Comparison of ENCODE assay signal across 8 cellular contexts in genomic region chr4:105637409-105638258, GRCh38.
DNase-seq lines count a peak whose midpoint lies in the region; ATAC-seq, FAIRE-seq and TF ChIP-seq lines count a peak whose summit lies in the region.

No MANE protein-coding gene starts in this region.

- peak; percentile 85 for FAIRE-seq in GM12891 (lab: Jason Lieb, UNC)

- H3K9me3 ChIP-seq in Karpas-422 (ENCODE audit: low read length) (no peaks in the 10 kb centered on the region), SK-N-MC (ENCODE audit: low read depth, low read length) (no peaks in the 10 kb centered on the region), testis (no peaks in the 10 kb centered on the region), MG63 (no peaks in the 10 kb centered on the region)

- H2AFZ ChIP-seq in Karpas-422 (ENCODE audit: low read length) = peak overlapping the region; percentile 92

- 41 to 42% methylated on average over 5 of the region's 5 CpGs for WGBS in testis, 2 donors

- H3K27me3 ChIP-seq in Karpas-422 (ENCODE audit: low read length) (no peaks in the 10 kb centered on the region), testis (no peaks in the 10 kb centered on the region), MG63 (no peaks in the 10 kb centered on the region)

- TF ChIP-seq CTCF in testis (IDR thresholded peaks at IDR 0.05) = no peak

- DNase-seq in GM12891 (ENCODE audit: insufficient read length, low spot score) = peak; percentile 4
- DNase-seq in Karpas-422 = peak; percentile 95
- peak; percentile 94 for DNase-seq in SK-N-MC (ENCODE audit: low read depth, low spot score)
- DNase-seq in left ventricle myocardium superior = peak; percentile 73
- peak; percentile 73 for DNase-seq in testis
- no peak for DNase-seq in MG63
- DNase-seq in activated T-cell treated with anti-CD3 and anti-CD28 coated beads for 4 hours = no peak

- H3K4me3 ChIP-seq in Karpas-422 (ENCODE audit: low read length) (peak overlapping the region; percentile 56), SK-N-MC (peak overlapping the region; percentile 70), testis (no peak overlapping the region), MG63 (no peak overlapping the region)

- H3K9me2 ChIP-seq in Karpas-422 (replicated peaks; ENCODE audit: insufficient read depth, low read length) = no peaks in the 10 kb centered on the region

- H4K20me1 ChIP-seq in Karpas-422 (ENCODE audit: insufficient read depth, low read depth, low read length) = no peaks in the 10 kb centered on the region

- intact Hi-C loops in left ventricle myocardium superior (cut with micrococcal nuclease) (no loop called here), testis (cut with DNase I; ENCODE audit: low total_unique reads) (no loop called here)

- peak overlapping the region; percentile 53 for H3K9ac ChIP-seq in Karpas-422 (ENCODE audit: low read length)
- peak overlapping the region; percentile 64 for H3K9ac ChIP-seq in SK-N-MC (ENCODE audit: insufficient read length)

- H3K4me2 ChIP-seq in Karpas-422 (ENCODE audit: low read depth, low read length, poor library complexity, severe bottlenecking) = peak overlapping the region; percentile 81

- TF ChIP-seq POLR2A in GM12891 (IDR thresholded peaks at IDR 0.05; ENCODE audit: low read depth, low read length) = no peak
- no peak for TF ChIP-seq POLR2A in testis (IDR thresholded peaks at IDR 0.05)

- H3K79me2 ChIP-seq in Karpas-422 (ENCODE audit: low read length) = no peaks in the 10 kb centered on the region

- H3K4me1 ChIP-seq in Karpas-422 (ENCODE audit: low read length) = peaks cover 44% of the 10 kb centered on the region
- peaks cover 13% of the 10 kb centered on the region for H3K4me1 ChIP-seq in testis

- ATAC-seq in GM21723 (IDR thresholded peaks at IDR 0.05; ENCODE audit: unreplicated experiment) (peak; percentile 76), left ventricle myocardium superior (peak; percentile 93)

- H3K27ac ChIP-seq in Karpas-422 (ENCODE audit: low read length) (peak overlapping the region; percentile 80), SK-N-MC (peak overlapping the region; percentile 100), testis (no peak overlapping the region)

- H3K36me3 ChIP-seq in Karpas-422 (ENCODE audit: insufficient read depth, low read length) = no peaks in the 10 kb centered on the region
- no peaks in the 10 kb centered on the region for H3K36me3 ChIP-seq in SK-N-MC (ENCODE audit: insufficient read depth, low read length)
- no peaks in the 10 kb centered on the region for H3K36me3 ChIP-seq in testis (ENCODE audit: low read depth, missing control alignments)
- no peaks in the 10 kb centered on the region for H3K36me3 ChIP-seq in MG63

TF ChIP-seq in GM12891, 5 proteins besides CTCF, POLR2A, EP300 and RAD21:
- TF ChIP-seq SPI1 (IDR thresholded peaks at IDR 0.05; ENCODE audit: low read depth, low read length) (peak; percentile 43), TAF1 (IDR thresholded peaks at IDR 0.05; ENCODE audit: low read depth, low read length) (no peak), POLR2AphosphoS5 (IDR thresholded peaks at IDR 0.05; ENCODE audit: low read depth, low read length) (no peak), PAX5 (IDR thresholded peaks at IDR 0.05; ENCODE audit: insufficient read depth, low read length, severe bottlenecking) (no peak), POU2F2 (IDR thresholded peaks at IDR 0.05; ENCODE audit: low read depth, low read length) (peak; percentile 95)

Comparison
In these comparisons a context has a peak if more than half of its experiments do, and no peak if none do; other contexts are left out.
1. DNase-seq: peak in GM12891 (single experiment), Karpas-422 (single experiment), SK-N-MC (single experiment), left ventricle myocardium superior (single experiment) and testis (single experiment); none in MG63 (single experiment) and activated T-cell treated with anti-CD3 and anti-CD28 coated beads for 4 hours (single experiment).
2. H3K27ac ChIP-seq: peak in Karpas-422 (single experiment) and SK-N-MC (single experiment); none in testis (0 of 2).
3. H3K4me3 ChIP-seq: peak in Karpas-422 (single experiment) and SK-N-MC (single experiment); none in testis (0 of 2) and MG63 (single experiment).